In the genomic region with DNA sequence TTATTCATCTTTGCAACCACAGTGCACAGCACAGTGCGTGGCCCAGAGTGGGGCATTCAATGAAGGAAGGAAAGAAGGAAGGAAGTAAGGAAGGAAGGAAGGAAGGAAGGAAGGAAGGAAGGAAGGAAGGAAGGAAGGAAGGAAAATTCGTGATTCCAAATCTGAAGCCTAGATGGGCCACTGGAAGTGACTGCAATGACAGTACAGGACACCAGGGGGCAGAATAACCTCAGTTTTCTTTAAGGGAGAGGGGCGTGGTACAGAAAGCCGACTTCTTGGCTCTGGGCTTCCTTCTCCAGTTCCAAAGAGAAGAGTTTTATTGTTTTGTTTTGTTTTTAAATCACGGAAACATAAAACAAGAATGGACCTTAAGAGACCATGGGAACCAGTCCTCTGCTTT, we compare ENCODE assay signal across 8 cellular contexts. TPM values are rescaled to one million over a fixed set of nuclear protein-coding genes. Genes with fewer than 3 reads are reported as not detected.
DNase-seq lines count a peak whose midpoint lies in the region; ATAC-seq, FAIRE-seq and TF ChIP-seq lines count a peak whose summit lies in the region.

No MANE protein-coding gene starts in this region.

- 2 to 8% (median 4%) methylated on average over 5 of the region's 5 CpGs for WGBS in adrenal gland, 4 donors
- 0 to 9% (median 4%) methylated on average over 5 of the region's 5 CpGs for WGBS in small intestine, 3 donors

- H3K36me3 ChIP-seq in adrenal gland (replicated peaks in 1 of 2) (no peaks in the 10 kb centered on the region), small intestine (ENCODE audit: control insufficient read depth in 2 of 2, insufficient read depth in 2 of 2, low read length in 2 of 2) (no peaks in the 10 kb centered on the region)

- H3K4me1 ChIP-seq in adrenal gland (replicated peaks in 1 of 2), result peaks cover 0 to 4% of the 10 kb centered on the region in 2 donors
- no peaks in the 10 kb centered on the region for H3K4me1 ChIP-seq in small intestine (ENCODE audit: control insufficient read depth in 2 of 2, insufficient read depth in 1 of 2, low read depth in 1 of 2, low read length in 1 of 2)

- ATAC-seq in left ventricle myocardium superior (peak; percentile 67), HG03039 (IDR thresholded peaks at IDR 0.05; ENCODE audit: unreplicated experiment) (no peak)

- H3K9me3 ChIP-seq in adrenal gland (replicated peaks in 1 of 3), result no peaks in the 10 kb centered on the region
- H3K9me3 ChIP-seq in small intestine (ENCODE audit: control insufficient read depth, low read depth), result no peaks in the 10 kb centered on the region

- TF ChIP-seq CTCF in GM12872 (IDR thresholded peaks at IDR 0.05; ENCODE audit: insufficient read depth, low read depth, low read length) (peak; percentile 61; the same call in 2 of the 3 replicates), LNCaP clone FGC (IDR thresholded peaks at IDR 0.05; ENCODE audit: control insufficient read depth, extremely low read depth, insufficient read depth) (peak; percentile 59), adrenal gland (IDR thresholded peaks at IDR 0.05) (peak; percentile 66 to 88 (median 80))

- no peaks in the 10 kb centered on the region for H3K27me3 ChIP-seq in adrenal gland
- H3K27me3 ChIP-seq in small intestine (ENCODE audit: control insufficient read depth in 2 of 2, insufficient read depth in 2 of 2, low read length in 2 of 2), result no peaks in the 10 kb centered on the region

- intact Hi-C loops in adrenal gland (cut with DNase I) (loop anchor here in 1 of 2 donors (10.0 kb wide), 2 partner anchors 218 to 458 kb away; no protein-coding TSS in a partner anchor), left ventricle myocardium superior (cut with micrococcal nuclease) (loop anchor here (10.0 kb wide), 1 partner anchor 118 kb away; no protein-coding TSS in a partner anchor)

- H3K4me3 ChIP-seq in LNCaP clone FGC (ENCODE audit: low read depth, low read length), result no peak overlapping the region
- no peak overlapping the region for H3K4me3 ChIP-seq in adrenal gland
- H3K4me3 ChIP-seq in small intestine (ENCODE audit: low read depth in 1 of 2, low read length in 2 of 2), result no peak overlapping the region

- TF ChIP-seq POLR2A in adrenal gland (IDR thresholded peaks at IDR 0.05) (no peak), H54 (IDR thresholded peaks at IDR 0.05; ENCODE audit: low read depth, low read length) (no peak)

- no peak for DNase-seq in LNCaP clone FGC (ENCODE audit: low read depth)
- DNase-seq in T follicular helper cell (ENCODE audit: low read depth), result peak; percentile 43
- peak; percentile 51 to 80 (median 62) for DNase-seq in adrenal gland
- DNase-seq in left ventricle myocardium superior, result no peak
- DNase-seq in small intestine, result peak; percentile 64
- DNase-seq in H54 (ENCODE audit: insufficient read length, low spot score), result no peak

- H3K27ac ChIP-seq in adrenal gland (no peak overlapping the region), small intestine (ENCODE audit: low read depth in 1 of 2, low read length in 1 of 2) (no peak overlapping the region)

- FAIRE-seq in small intestine (lab: Jason Lieb, UNC) (peak; percentile 19), H54 (lab: Jason Lieb, UNC) (no peak)

RNA-seq across cellular contexts. Expression of a gene that starts 47.8 kb away (rescaled TPM):
- 10 to 100 TPM in 2 of 8 donors, 1 to 10 TPM in 6; 3.6 to 18.5 (median 5.6) TPM for total RNA-seq in adrenal gland
- 10 to 100 TPM in 2 of 3 donors, 1 to 10 TPM in 1; 2.7 to 27.5 (median 10.5) TPM for polyA plus RNA-seq in adrenal gland
- 25.9 TPM for total RNA-seq in left ventricle myocardium superior
- 1 to 10 TPM in 1 of 3 donors, under 1 TPM in 1, not detected in 1; 0.27 to 1.2 TPM for polyA plus RNA-seq in small intestine

Comparison
In these comparisons a context has a peak if more than half of its experiments do, and no peak if none do; other contexts are left out.
1. DNase-seq: peak in T follicular helper cell (single experiment), adrenal gland (7 of 7) and small intestine (single experiment); none in LNCaP clone FGC (single experiment), left ventricle myocardium superior (single experiment) and H54 (single experiment).
2. Peak in every context shown above with its lines, with median percentiles within 50 percentile points of each other: CTCF ChIP-seq.